Comparison of ENCODE assay signal across 8 cellular contexts in genomic region chr16:361872-362701, GRCh38. TPM values are rescaled to one million over a fixed set of nuclear protein-coding genes. Genes with fewer than 3 reads are reported as not detected.
A peak's percentile ranks its signal among the peaks of the same experiment; 100 is the strongest.
DNase-seq lines count a peak whose midpoint lies in the region; TF ChIP-seq lines count a peak whose summit lies in the region.

No MANE protein-coding gene starts in this region.

- H3K9me3 Mint-ChIP-seq in activated naive CD4-positive, alpha-beta T cell treated with anti-CD3 and anti-CD28 coated beads for 36 hours: no peaks in the 10 kb centered on the region

- H3K27me3 Mint-ChIP-seq in activated naive CD4-positive, alpha-beta T cell treated with anti-CD3 and anti-CD28 coated beads for 36 hours (ENCODE audit: low read depth): no peaks in the 10 kb centered on the region

- H3K4me2 ChIP-seq in trophoblast cell (ENCODE audit: low read length): no peak overlapping the region

- H3K4ac ChIP-seq in trophoblast cell (ENCODE audit: low read depth, low read length): no peak overlapping the region

- peaks cover 4% of the 10 kb centered on the region for H3K4me1 Mint-ChIP-seq in activated naive CD4-positive, alpha-beta T cell treated with anti-CD3 and anti-CD28 coated beads for 36 hours (ENCODE audit: low read depth)

- no peak overlapping the region for H2AFZ ChIP-seq in trophoblast cell (ENCODE audit: insufficient read depth, low read length, poor library complexity)

- no peak for TF ChIP-seq POLR2A in uterus (IDR thresholded peaks at IDR 0.05)

- H3K4me3 Mint-ChIP-seq in activated naive CD4-positive, alpha-beta T cell treated with anti-CD3 and anti-CD28 coated beads for 36 hours: no peak overlapping the region

- H2BK12ac ChIP-seq in trophoblast cell (ENCODE audit: low read length): no peak overlapping the region

- H3K27ac ChIP-seq in SJSA1 (no peak overlapping the region), trophoblast cell (ENCODE audit: low read depth, low read length) (no peak overlapping the region), uterus (no peak overlapping the region)

- no peak overlapping the region for H2AK5ac ChIP-seq in trophoblast cell (ENCODE audit: low read length)

- H3K79me2 ChIP-seq in trophoblast cell (ENCODE audit: control insufficient read depth, insufficient read depth, low read length, poor library complexity): no peaks in the 10 kb centered on the region

- H3K9me3 ChIP-seq in SJSA1 (replicated peaks) (no peaks in the 10 kb centered on the region), trophoblast cell (ENCODE audit: insufficient read depth, low read depth, low read length) (no peaks in the 10 kb centered on the region), uterus (no peaks in the 10 kb centered on the region)

- CTCF ChIA-PET in activated naive CD4-positive, alpha-beta T cell treated with anti-CD3 and anti-CD28 coated beads for 36 hours (lab: Charles Lee): interaction anchor here (0.6 to 3.1 kb wide), 21 partner anchors 9 to 296 kb away, joined by 3 to 17 read pairs (median 6); partner anchors contain the start of genes AXIN1 and MRPL28

- no peak overlapping the region for H4K12ac ChIP-seq in trophoblast cell (ENCODE audit: low read depth, low read length)

- H4K8ac ChIP-seq in trophoblast cell (ENCODE audit: low read depth, low read length): no peak overlapping the region

- TF ChIP-seq CTCF in uterus (IDR thresholded peaks at IDR 0.05): peak; percentile 52 to 74 (median 67)

- H2BK5ac ChIP-seq in trophoblast cell (ENCODE audit: low read depth, low read length, poor library complexity): no peak overlapping the region

- peaks cover 10% of the 10 kb centered on the region for H3K27me3 ChIP-seq in SJSA1 (replicated peaks)
- H3K27me3 ChIP-seq in trophoblast cell (ENCODE audit: insufficient read depth, low read length): no peaks in the 10 kb centered on the region
- H3K27me3 ChIP-seq in uterus: no peaks in the 10 kb centered on the region

- H3K14ac ChIP-seq in trophoblast cell (ENCODE audit: low read length): no peak overlapping the region

- no peaks in the 10 kb centered on the region for H3K79me1 ChIP-seq in trophoblast cell (ENCODE audit: low read length)

- H3K27ac Mint-ChIP-seq in activated naive CD4-positive, alpha-beta T cell treated with anti-CD3 and anti-CD28 coated beads for 36 hours: no peak overlapping the region

- intact Hi-C loops in activated naive CD4-positive, alpha-beta T cell treated with anti-CD3 and anti-CD28 coated beads for 36 hours (cut with micrococcal nuclease): loop anchor here (1.0 kb wide), 3 partner anchors 181 to 297 kb away; no protein-coding TSS in a partner anchor
- intact Hi-C loops in uterus (cut with DNase I; ENCODE audit: low total_unique reads): no loop called here

- DNase-seq in NCI-H524 (lab: John Stamatoyannopoulos, UW) (peak; percentile 81 to 89), NCI-H524 treated with DMSO at 0.1 percent for 48 hours (lab: John Stamatoyannopoulos, UW) (no peak), M059J (ENCODE audit: low read depth) (peak; percentile 84), SJSA1 (ENCODE audit: low read depth in 1 of 2, low spot score in 2 of 2) (peak; percentile 61 to 81), germinal center (ENCODE audit: low spot score) (peak; percentile 67), trophoblast cell (peak; percentile 85 to 94), uterus (peak in 1 of 2 donors; percentile 57)
- peak; percentile 85 for DNase-seq in activated naive CD4-positive, alpha-beta T cell treated with anti-CD3 and anti-CD28 coated beads for 36 hours

- no CpG with 5 or more reads among the region's 30 CpGs for WGBS in trophoblast cell (ENCODE audit: extremely low coverage, insufficient coverage, insufficient read length)

- no peak overlapping the region for H3K9ac ChIP-seq in trophoblast cell (ENCODE audit: low read length)

- H3K36me3 ChIP-seq in SJSA1 (peaks cover 7% of the 10 kb centered on the region), trophoblast cell (ENCODE audit: control insufficient read depth in 1 of 2, insufficient read depth in 2 of 2, low read length in 2 of 2) (peaks cover 10% of the 10 kb centered on the region in 2 experiments), uterus (no peaks in the 10 kb centered on the region)

- peaks cover 2% of the 10 kb centered on the region for H3K36me3 Mint-ChIP-seq in activated naive CD4-positive, alpha-beta T cell treated with anti-CD3 and anti-CD28 coated beads for 36 hours (ENCODE audit: low read depth)

- no peak overlapping the region for H2BK120ac ChIP-seq in trophoblast cell (ENCODE audit: insufficient read depth, low read length, poor library complexity)

- H3K4me1 ChIP-seq in SJSA1 (replicated peaks): peaks cover 3% of the 10 kb centered on the region; the same call in 1 of the 2 replicates
- peaks cover 0 to 4% of the 10 kb centered on the region in 2 experiments for H3K4me1 ChIP-seq in trophoblast cell (ENCODE audit: control insufficient read depth in 1 of 2, insufficient read depth in 2 of 2, low read length in 2 of 2)
- no peaks in the 10 kb centered on the region for H3K4me1 ChIP-seq in uterus

- H3K4me3 ChIP-seq in SJSA1 (no peak overlapping the region), trophoblast cell (ENCODE audit: low read depth, low read length) (no peak overlapping the region), uterus (no peak overlapping the region)

- no peak overlapping the region for H3K23ac ChIP-seq in trophoblast cell (ENCODE audit: low read length)

- no peak overlapping the region for H3K18ac ChIP-seq in trophoblast cell (ENCODE audit: low read length)

- no peak overlapping the region for H4K91ac ChIP-seq in trophoblast cell (ENCODE audit: low read depth, low read length)

RNA-seq across cellular contexts. Expression of gene MRPL28, which starts 8.3 kb away (rescaled TPM):
- 162 and 177 TPM in 2 replicates for total RNA-seq in M059J (2014; rRNA removed; shearing (Covaris generic))
- total RNA-seq in SJSA1 (2014; rRNA removed; shearing (Covaris generic)): 150 and 154 TPM in 2 replicates
- 10 to 100 TPM; 68.3 to 74.0 TPM for total RNA-seq in activated naive CD4-positive, alpha-beta T cell treated with anti-CD3 and anti-CD28 coated beads for 36 hours
- polyA plus RNA-seq in trophoblast cell (2013): 61.1 and 61.4 TPM in 2 replicates
- total RNA-seq in uterus: 10 to 100 TPM; 32.4 to 97.3 (median 50.1) TPM

RNA-seq across cellular contexts. Expression of gene AXIN1, which starts 9.6 kb away (rescaled TPM):
- 6.6 and 15.5 TPM in 2 replicates for total RNA-seq in M059J (2014; rRNA removed; shearing (Covaris generic))
- 18.5 and 26.4 TPM in 2 replicates for total RNA-seq in SJSA1 (2014; rRNA removed; shearing (Covaris generic))
- 10 to 100 TPM; 17.5 to 17.9 TPM for total RNA-seq in activated naive CD4-positive, alpha-beta T cell treated with anti-CD3 and anti-CD28 coated beads for 36 hours
- polyA plus RNA-seq in trophoblast cell (2013): 11.9 and 12.9 TPM in 2 replicates
- total RNA-seq in uterus: 10 to 100 TPM in 3 of 4 donors, 1 to 10 TPM in 1; 6.2 to 23.6 (median 19.9) TPM

RNA-seq across cellular contexts. Expression of gene PGAP6, which starts 19.7 kb away (rescaled TPM):
- total RNA-seq in M059J (2014; rRNA removed; shearing (Covaris generic)): 54.9 and 71.2 TPM in 2 replicates
- total RNA-seq in SJSA1 (2014; rRNA removed; shearing (Covaris generic)): 34.9 and 39.7 TPM in 2 replicates
- total RNA-seq in activated naive CD4-positive, alpha-beta T cell treated with anti-CD3 and anti-CD28 coated beads for 36 hours: 10 to 100 TPM; 19.9 to 20.9 TPM
- polyA plus RNA-seq in trophoblast cell (2013): 80.1 and 80.9 TPM in 2 replicates
- total RNA-seq in uterus: 10 to 100 TPM; 10.6 to 36.2 (median 12.8) TPM

RNA-seq across cellular contexts. Expression of gene NME4, which starts 34.9 kb away (rescaled TPM):
- total RNA-seq in M059J (2014; rRNA removed; shearing (Covaris generic)): 92.0 and 101 TPM in 2 replicates
- 62.7 and 82.9 TPM in 2 replicates for total RNA-seq in SJSA1 (2014; rRNA removed; shearing (Covaris generic))
- 10 to 100 TPM; 86.7 to 87.0 TPM for total RNA-seq in activated naive CD4-positive, alpha-beta T cell treated with anti-CD3 and anti-CD28 coated beads for 36 hours
- polyA plus RNA-seq in trophoblast cell (2013): 175 and 192 TPM in 2 replicates
- 10 to 100 TPM; 37.3 to 77.6 (median 62.2) TPM for total RNA-seq in uterus

RNA-seq across cellular contexts. Expression of gene DECR2, which starts 39.6 kb away (rescaled TPM):
- 2.2 and 6.6 TPM in 2 replicates for total RNA-seq in M059J (2014; rRNA removed; shearing (Covaris generic))
- 0.69 and 5.8 TPM in 2 replicates for total RNA-seq in SJSA1 (2014; rRNA removed; shearing (Covaris generic))
- 1 to 10 TPM; 8.9 to 9.6 TPM for total RNA-seq in activated naive CD4-positive, alpha-beta T cell treated with anti-CD3 and anti-CD28 coated beads for 36 hours
- polyA plus RNA-seq in trophoblast cell (2013): 13.6 TPM in 2 replicates
- total RNA-seq in uterus: 100 to 1,000 TPM in 1 of 4 donors, 10 to 100 TPM in 3; 10.6 to 106 (median 31.9) TPM
